7 cellular contexts compared by ENCODE assay signal in genomic region chr7:89987665-89988064, GRCh38.
"Had no signal": no experiment of that assay in that cellular context is flagged by ENCODE, and none has a peak within 500 bp of the region (broad histone marks: within the 10 kb centered on the region; RNA-seq: fewer than 3 reads in every experiment).

No MANE protein-coding gene starts in this region.

- H3K27ac ChIP-seq: HL-60 had no signal

- DNase-seq: GOT3, H9, HCEC 1CT, KBM-7 had no signal

- H3K4me1 Mint-ChIP-seq: IgD-negative memory B cell had no signal

- H3K27ac Mint-ChIP-seq: H9, IgD-negative memory B cell had no signal

- H3K4me3 Mint-ChIP-seq: H9, IgD-negative memory B cell had no signal

- ATAC-seq: HepG2 had no signal

- H3K36me3 Mint-ChIP-seq: IgD-negative memory B cell had no signal
